In genomic region chr2:221389909-221390308, GRCh38 we compare ENCODE assay signal across 21 cellular contexts.
"Had no signal": no experiment of that assay in that cellular context is flagged by ENCODE, and none has a peak within 500 bp of the region (broad histone marks: within the 10 kb centered on the region; RNA-seq: fewer than 3 reads in every experiment).

No MANE protein-coding gene starts in this region.

- H3K9me3 ChIP-seq: colonic mucosa, heart right ventricle, left lung, lower lobe of right lung, psoas muscle, suprapubic skin, tibial artery, upper lobe of right lung, vagina had no signal

- H3K27me3 ChIP-seq: colonic mucosa, left lung, suprapubic skin, tibial artery, upper lobe of right lung, vagina had no signal

- H3K79me2 ChIP-seq: parathyroid adenoma had no signal

- H3K27me3 Mint-ChIP-seq: memory B cell had no signal

- H3K9me3 Mint-ChIP-seq: endodermal cell, memory B cell, naive B cell, nephron had no signal

- H3K36me3 ChIP-seq: colonic mucosa, heart right ventricle, left lung, lower lobe of right lung, suprapubic skin, tibial artery, upper lobe of right lung, vagina had no signal

- H3K4me3 Mint-ChIP-seq: endodermal cell, memory B cell, naive B cell, nephron had no signal

- H3K9ac ChIP-seq: parathyroid adenoma had no signal

- H2AFZ ChIP-seq: parathyroid adenoma had no signal

- H3K4me3 ChIP-seq: colonic mucosa, heart right ventricle, left lung, lower lobe of right lung, psoas muscle, skin epidermis, suprapubic skin, tibial artery, upper lobe of right lung, vagina had no signal

- H3K27ac Mint-ChIP-seq: endodermal cell, memory B cell, naive B cell, nephron had no signal

- H3K36me3 Mint-ChIP-seq: memory B cell, naive B cell had no signal

- H3K4me1 ChIP-seq: colonic mucosa, heart right ventricle, left lung, lower lobe of right lung, parathyroid adenoma, psoas muscle, suprapubic skin, tibial artery, upper lobe of right lung, vagina had no signal

- FAIRE-seq: frontal cortex had no signal

- H3K27ac ChIP-seq: colonic mucosa, heart right ventricle, left lung, lower lobe of right lung, parathyroid adenoma, psoas muscle, skin epidermis, suprapubic skin, tibial artery, upper lobe of right lung, vagina had no signal

- DNase-seq: colonic mucosa; effector CD4-positive, alpha-beta T cell; endodermal cell; heart right ventricle; islet precursor cell; left lung; lower lobe of right lung; midbrain; naive B cell; psoas muscle; stimulated activated CD4-positive, alpha-beta T cell treated with anti-CD3 and anti-CD28 coated beads, Interleukin-12 subunit alpha, Interleukin-12 subunit beta, amount 100 ng/mL, for 4 hours; stimulated activated naive CD4-positive, alpha-beta T cell; tibial artery; upper lobe of right lung had no signal

- H3K4me1 Mint-ChIP-seq: memory B cell, naive B cell, nephron had no signal
